Comparison of ENCODE assay signal across 16 cellular contexts in genomic region chr12:132454154-132454948, GRCh38.
"Had no signal": no experiment of that assay in that cellular context is flagged by ENCODE, and none has a peak within 500 bp of the region (broad histone marks: within the 10 kb centered on the region; RNA-seq: fewer than 3 reads in every experiment).

No MANE protein-coding gene starts in this region.

- H3K27ac Mint-ChIP-seq: activated CD4-positive, alpha-beta T cell treated with anti-CD3 and anti-CD28 coated beads for 36 hours; activated CD8-positive, alpha-beta memory T cell treated with anti-CD3 and anti-CD28 coated beads, Interleukin-2, amount 10 ng/mL, durations not matched to agents 7 days and 5 days; activated naive CD8-positive, alpha-beta T cell; WTC11 had no signal

- H3K36me3 ChIP-seq: lower lobe of right lung, thyroid gland had no signal

- H3K27ac ChIP-seq: foreskin keratinocyte, lower lobe of right lung, thyroid gland had no signal

- H3K27me3 ChIP-seq: thyroid gland had no signal

- H3K27me3 Mint-ChIP-seq: activated CD4-positive, alpha-beta T cell treated with anti-CD3 and anti-CD28 coated beads for 36 hours; activated CD8-positive, alpha-beta memory T cell treated with anti-CD3 and anti-CD28 coated beads, Interleukin-2, amount 10 ng/mL, durations not matched to agents 7 days and 5 days; activated naive CD8-positive, alpha-beta T cell had no signal

- DNase-seq: activated CD4-positive, alpha-beta T cell treated with anti-CD3 and anti-CD28 coated beads for 36 hours; activated CD4-positive, alpha-beta T cell treated with anti-CD3 and anti-CD28 coated beads, Interleukin-2, amount 50 U/mL, for 48 hours; activated CD8-positive, alpha-beta memory T cell treated with anti-CD3 and anti-CD28 coated beads, Interleukin-2, amount 10 ng/mL, durations not matched to agents 7 days and 5 days; amygdala; foreskin keratinocyte; hippocampal formation; lower lobe of right lung; nucleus accumbens; stimulated activated CD4-positive, alpha-beta T cell treated with anti-CD3 and anti-CD28 coated beads, Interleukin-12 subunit alpha, Interleukin-12 subunit beta, amount 100 ng/mL, for 4 hours; stimulated activated CD4-positive, alpha-beta T cell treated with anti-CD3 and anti-CD28 coated beads, Interleukin-1b, Interleukin-23, amount 100 ng/mL, for 48 hours; stimulated activated CD8-positive, alpha-beta memory T cell treated with anti-CD3 and anti-CD28 coated beads, Interleukin-4, amount 100 ng/mL, for 48 hours; stimulated activated naive CD4-positive, alpha-beta T cell treated with Interleukin-2 at 50 U/mL for 16 hours; thyroid gland had no signal

- H3K9me3 ChIP-seq: lower lobe of right lung, thyroid gland had no signal

- H3K4me1 ChIP-seq: foreskin keratinocyte, lower lobe of right lung, thyroid gland had no signal

- H3K4me3 ChIP-seq: lower lobe of right lung, thyroid gland had no signal

- H3K4me1 Mint-ChIP-seq: WTC11 had no signal

- ATAC-seq: activated CD4-positive, alpha-beta T cell treated with anti-CD3 and anti-CD28 coated beads for 36 hours; activated CD8-positive, alpha-beta memory T cell treated with anti-CD3 and anti-CD28 coated beads, Interleukin-2, amount 10 ng/mL, durations not matched to agents 7 days and 5 days; foreskin keratinocyte; lower lobe of right lung; WTC11 had no signal

- H3K36me3 Mint-ChIP-seq: activated CD8-positive, alpha-beta memory T cell treated with anti-CD3 and anti-CD28 coated beads, Interleukin-2, amount 10 ng/mL, durations not matched to agents 7 days and 5 days; activated naive CD8-positive, alpha-beta T cell had no signal

- H3K4me3 Mint-ChIP-seq: activated CD4-positive, alpha-beta T cell treated with anti-CD3 and anti-CD28 coated beads for 36 hours; activated CD8-positive, alpha-beta memory T cell treated with anti-CD3 and anti-CD28 coated beads, Interleukin-2, amount 10 ng/mL, durations not matched to agents 7 days and 5 days; activated naive CD8-positive, alpha-beta T cell; nephron; WTC11 had no signal
